ENCODE assay signal across 21 cellular contexts in genomic region chr17:65774787-65775186, GRCh38.
DNase-seq lines count a peak whose midpoint lies in the region; ATAC-seq and TF ChIP-seq lines count a peak whose summit lies in the region.
"Had no signal": no experiment of that assay in that cellular context is flagged by ENCODE, and none has a peak within 500 bp of the region (broad histone marks: within the 10 kb centered on the region; RNA-seq: fewer than 3 reads in every experiment).

No MANE protein-coding gene starts in this region.

- H3K4me3 ChIP-seq in BLaER1 (0 out of 2 replicates have a peak overlapping the region, but pooled peaks have one; percentile 16), DND-41 (ENCODE audit: low read depth in 1 of 2, low read length in 2 of 2) (no peak overlapping the region)
- H3K4me3 ChIP-seq: GM12878, heart right ventricle, skin epidermis had no signal

- POLR2A ChIA-PET in activated CD8-positive, alpha-beta T cell treated with anti-CD3 and anti-CD28 coated beads for 36 hours (lab: Charles Lee): interaction anchor here (0.8 kb wide), 1 partner anchor 161 kb away, joined by 3 read pairs; no protein-coding TSS in a partner anchor

- 0 out of 2 replicates have a peak, but pooled peaks cover 3% of the 10 kb centered on the region for H3K9me3 ChIP-seq in BLaER1
- H3K9me3 ChIP-seq in DND-41 (ENCODE audit: insufficient read depth, low read length, severe bottlenecking): no peaks in the 10 kb centered on the region

- peak; percentile 42; the same call in 1 of the 3 replicates for ATAC-seq in DND-41 (ENCODE audit: insufficient read depth, low read depth)
- ATAC-seq in activated CD8-positive, alpha-beta T cell treated with anti-CD3 and anti-CD28 coated beads for 36 hours: peak; percentile 17
- ATAC-seq in left lobe of liver: peak; percentile 15

- peak overlapping the region; percentile 31; the same call in 1 of the 2 replicates for H2AFZ ChIP-seq in DND-41 (ENCODE audit: low read depth, low read length)

- no peak for TF ChIP-seq CTCF in DND-41 (IDR thresholded peaks at IDR 0.05; ENCODE audit: borderline replicate concordance, extremely low read depth, low read length, poor library complexity, severe bottlenecking)
- no peak for TF ChIP-seq CTCF in activated CD8-positive, alpha-beta T cell treated with anti-CD3 and anti-CD28 coated beads for 36 hours (IDR thresholded peaks at IDR 0.05)

- no peaks in the 10 kb centered on the region for H3K79me2 ChIP-seq in DND-41 (ENCODE audit: insufficient read depth, low read length)

- no peaks in the 10 kb centered on the region for H3K9me3 Mint-ChIP-seq in activated CD8-positive, alpha-beta T cell treated with anti-CD3 and anti-CD28 coated beads for 36 hours

- no peaks in the 10 kb centered on the region for H3K27me3 ChIP-seq in BLaER1
- H3K27me3 ChIP-seq in DND-41 (ENCODE audit: insufficient read depth, low read length, poor library complexity): no peaks in the 10 kb centered on the region
- H3K27me3 ChIP-seq: heart right ventricle had no signal

- H3K27ac ChIP-seq in BLaER1 (peak overlapping the region; percentile 80), DND-41 (ENCODE audit: low read length) (peak overlapping the region; percentile 46; the same call in 1 of the 2 replicates)
- H3K27ac ChIP-seq: skin epidermis had no signal

- H3K36me3 ChIP-seq in BLaER1: no peaks in the 10 kb centered on the region
- no peaks in the 10 kb centered on the region for H3K36me3 ChIP-seq in DND-41 (ENCODE audit: insufficient read depth, low read length)
- H3K36me3 ChIP-seq: heart right ventricle had no signal

- peaks cover 13% of the 10 kb centered on the region for H3K4me1 Mint-ChIP-seq in activated CD8-positive, alpha-beta T cell treated with anti-CD3 and anti-CD28 coated beads for 36 hours (ENCODE audit: low read depth)

- peak overlapping the region; percentile 75 for H3K4me2 ChIP-seq in BLaER1
- H3K4me2 ChIP-seq in DND-41 (ENCODE audit: insufficient read depth, low read length): no peak overlapping the region

- H3K9ac ChIP-seq in BLaER1 (peak overlapping the region; percentile 67), DND-41 (ENCODE audit: low read depth, low read length) (no peak overlapping the region)

- no peak overlapping the region for H3K4me3 Mint-ChIP-seq in activated CD8-positive, alpha-beta T cell treated with anti-CD3 and anti-CD28 coated beads for 36 hours
- H3K4me3 Mint-ChIP-seq: activated CD4-positive, alpha-beta T cell treated with anti-CD3 and anti-CD28 coated beads, Interleukin-2, amount 10 ng/mL, durations not matched to agents 7 days and 5 days; CD8-positive, alpha-beta memory T cell had no signal

- no peaks in the 10 kb centered on the region for H3K36me3 Mint-ChIP-seq in activated CD8-positive, alpha-beta T cell treated with anti-CD3 and anti-CD28 coated beads for 36 hours (ENCODE audit: low read depth)
- H3K36me3 Mint-ChIP-seq: CD8-positive, alpha-beta memory T cell had no signal

- peak overlapping the region; percentile 75 for H3K27ac Mint-ChIP-seq in activated CD8-positive, alpha-beta T cell treated with anti-CD3 and anti-CD28 coated beads for 36 hours
- H3K27ac Mint-ChIP-seq: activated CD4-positive, alpha-beta T cell treated with anti-CD3 and anti-CD28 coated beads, Interleukin-2, amount 10 ng/mL, durations not matched to agents 7 days and 5 days; CD8-positive, alpha-beta memory T cell had no signal

- H3K4me1 ChIP-seq in BLaER1: peaks cover 27% of the 10 kb centered on the region
- H3K4me1 ChIP-seq in DND-41 (ENCODE audit: insufficient read depth, low read length): peaks cover 12% of the 10 kb centered on the region

- CTCF ChIA-PET in activated CD8-positive, alpha-beta T cell treated with anti-CD3 and anti-CD28 coated beads for 36 hours (lab: Charles Lee): no interaction called here

- H3K27me3 Mint-ChIP-seq in activated CD8-positive, alpha-beta T cell treated with anti-CD3 and anti-CD28 coated beads for 36 hours: no peaks in the 10 kb centered on the region
- H3K27me3 Mint-ChIP-seq: activated CD4-positive, alpha-beta T cell treated with anti-CD3 and anti-CD28 coated beads, Interleukin-2, amount 10 ng/mL, durations not matched to agents 7 days and 5 days had no signal

- no peak for DNase-seq in DND-41
- peak; percentile 31 for DNase-seq in activated CD8-positive, alpha-beta T cell treated with anti-CD3 and anti-CD28 coated beads for 36 hours
- no peak for DNase-seq in left lobe of liver (ENCODE audit: low spot score)
- DNase-seq in activated CD8-positive, alpha-beta memory T cell treated with anti-CD3 and anti-CD28 coated beads for 24 hours: no peak
- no peak for DNase-seq in HT-29 (ENCODE audit: low spot score)
- DNase-seq in dermis blood vessel endothelial cell: no peak
- DNase-seq in hypothalamus (lab: John Stamatoyannopoulos, UW): no peak
- DNase-seq: activated CD4-positive, alpha-beta T cell treated with anti-CD3 and anti-CD28 coated beads, Interleukin-2, amount 10 ng/mL, durations not matched to agents 7 days and 5 days; activated CD8-positive, alpha-beta memory T cell treated with anti-CD3 and anti-CD28 coated beads, Interleukin-2, amount 50 U/mL, for 4 hours; CD8-positive, alpha-beta memory T cell; heart right ventricle; NCI-H1436 treated with DMSO at 0.1 percent for 48 hours; NCI-H510A treated with DMSO at 0.1 percent for 48 hours; NK-92 treated with Interleukin-12 subunit alpha and Interleukin-12 subunit beta, amount 100 ng/mL, for 24 hours; nucleus accumbens; stimulated activated CD4-positive, alpha-beta T cell treated with anti-CD3 and anti-CD28 coated beads, Interleukin-2, amount 100 ng/mL, for 48 hours; stimulated activated naive CD4-positive, alpha-beta T cell treated with Interleukin-2 at 50 U/mL for 16 hours; T-helper 1 cell had no signal

- intact Hi-C loops in activated CD8-positive, alpha-beta T cell treated with anti-CD3 and anti-CD28 coated beads for 36 hours (cut with micrococcal nuclease): no loop called here

- H4K20me1 ChIP-seq in BLaER1 (no peaks in the 10 kb centered on the region), DND-41 (ENCODE audit: insufficient read depth, low read length) (no peaks in the 10 kb centered on the region)
